ENCODE assay signal across 16 cellular contexts in the genomic region with DNA sequence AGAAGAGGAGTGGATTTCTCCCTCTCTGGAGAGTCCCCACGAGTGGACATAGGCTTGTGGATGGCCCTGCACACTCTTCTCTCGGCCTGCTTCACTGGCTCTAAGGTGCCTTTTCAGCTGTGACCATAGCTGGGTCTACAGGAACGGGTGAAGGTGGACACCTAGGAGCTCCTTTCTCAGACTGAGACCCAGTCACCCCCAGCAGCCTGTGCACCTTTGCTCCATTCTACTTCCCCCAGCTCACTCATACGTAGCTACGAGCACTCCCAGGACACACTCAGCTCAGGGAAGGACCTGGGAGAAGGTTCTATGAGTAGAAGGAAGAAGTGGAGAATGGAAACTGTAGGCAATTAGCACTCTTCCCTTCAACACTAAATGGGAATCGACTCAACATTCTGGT.
DNase-seq lines count a peak whose midpoint lies in the region; ATAC-seq and TF ChIP-seq lines count a peak whose summit lies in the region.
"Had no signal": no experiment of that assay in that cellular context is flagged by ENCODE, and none has a peak within 500 bp of the region (broad histone marks: within the 10 kb centered on the region; RNA-seq: fewer than 3 reads in every experiment).

No MANE protein-coding gene starts in this region.

- peak; percentile 77 for DNase-seq in HT-29 (ENCODE audit: low spot score)
- DNase-seq in Panc1 (ENCODE audit: low read depth, low spot score): no peak
- no peak for DNase-seq in trophoblast cell
- peak; percentile 74 to 75 for DNase-seq in vagina (ENCODE audit: extremely low spot score in 2 of 2)
- DNase-seq in brain microvascular endothelial cell: no peak
- DNase-seq in central memory CD4-positive, alpha-beta T cell: no peak
- DNase-seq: AML-193; Caco-2; CD4-positive, alpha-beta T cell; GOT3; H7; HFFc6 had no signal

- peak overlapping the region; percentile 24 for H2BK120ac ChIP-seq in trophoblast cell (ENCODE audit: insufficient read depth, low read length, poor library complexity)

- H3K36me3 ChIP-seq in Panc1 (ENCODE audit: control insufficient read depth, insufficient read depth, low read length) (no peaks in the 10 kb centered on the region), trophoblast cell (ENCODE audit: control insufficient read depth in 1 of 2, insufficient read depth in 2 of 2, low read length in 2 of 2) (no peaks in the 10 kb centered on the region), vagina (no peaks in the 10 kb centered on the region), brain microvascular endothelial cell (replicated peaks) (no peaks in the 10 kb centered on the region)

- peak overlapping the region; percentile 98 for H2AK5ac ChIP-seq in trophoblast cell (ENCODE audit: low read length)

- no peak overlapping the region for H3K4me2 ChIP-seq in trophoblast cell (ENCODE audit: low read length)

- peaks cover 39% of the 10 kb centered on the region for H3K4me1 ChIP-seq in Panc1 (ENCODE audit: control insufficient read depth, insufficient read depth, low read length)
- peaks cover 7% of the 10 kb centered on the region in 2 experiments for H3K4me1 ChIP-seq in trophoblast cell (ENCODE audit: control insufficient read depth in 1 of 2, insufficient read depth in 2 of 2, low read length in 2 of 2)
- H3K4me1 ChIP-seq in vagina: peaks cover 59% of the 10 kb centered on the region

- H4K8ac ChIP-seq in trophoblast cell (ENCODE audit: low read depth, low read length): no peak overlapping the region

- in situ Hi-C loops in Panc1 (cut with HindIII; ENCODE audit: low pct_unique_long_range_greater_than_20kb, low sequenced_read_pairs) (no loop called here), brain microvascular endothelial cell (cut with HindIII; ENCODE audit: low pct_ligation_motif_present, low sequenced_read_pairs) (no loop called here)

- H3K27ac ChIP-seq in Panc1 (ENCODE audit: low read length): peak overlapping the region; percentile 96
- no peak overlapping the region for H3K27ac ChIP-seq in trophoblast cell (ENCODE audit: low read depth, low read length)
- peak overlapping the region; percentile 69 for H3K27ac ChIP-seq in vagina
- H3K27ac ChIP-seq in brain microvascular endothelial cell: no peak overlapping the region
- H3K27ac ChIP-seq: C4-2B had no signal

- H3K14ac ChIP-seq in trophoblast cell (ENCODE audit: low read length): no peak overlapping the region

- TF ChIP-seq CTCF in Panc1 (IDR thresholded peaks at IDR 0.05): no peak
- TF ChIP-seq CTCF in vagina (IDR thresholded peaks at IDR 0.05): no peak
- no peak for TF ChIP-seq CTCF in brain microvascular endothelial cell (IDR thresholded peaks at IDR 0.05; ENCODE audit: low read depth, low read length, missing control alignments)

- H3K23ac ChIP-seq in trophoblast cell (ENCODE audit: low read length): no peak overlapping the region

- H3K4me3 ChIP-seq in Panc1 (ENCODE audit: low read depth in 2 of 2, low read length in 2 of 2): no peak overlapping the region
- no peak overlapping the region for H3K4me3 ChIP-seq in trophoblast cell (ENCODE audit: low read depth, low read length)
- no peak overlapping the region for H3K4me3 ChIP-seq in vagina
- no peak overlapping the region for H3K4me3 ChIP-seq in brain microvascular endothelial cell (ENCODE audit: low read depth, low read length)

- intact Hi-C loops in Panc1 (cut with micrococcal nuclease; ENCODE audit: unreplicated experiment): loop anchor here (10.0 kb wide), 1 partner anchor 102 kb away; no protein-coding TSS in a partner anchor
- intact Hi-C loops in vagina (cut with DNase I): no loop called here

- H2AFZ ChIP-seq in trophoblast cell (ENCODE audit: insufficient read depth, low read length, poor library complexity): no peak overlapping the region

- peak overlapping the region; percentile 50 for H2BK12ac ChIP-seq in trophoblast cell (ENCODE audit: low read length)

- TF ChIP-seq POLR2A in vagina (IDR thresholded peaks at IDR 0.05): no peak

- H3K9me3 ChIP-seq in Panc1 (ENCODE audit: control insufficient read depth, insufficient read depth, low read depth, low read length) (no peaks in the 10 kb centered on the region; the same call in 1 of the 2 replicates), trophoblast cell (ENCODE audit: insufficient read depth, low read depth, low read length) (no peaks in the 10 kb centered on the region), vagina (no peaks in the 10 kb centered on the region)
- H3K9me3 ChIP-seq: Caco-2 had no signal

- CTCF ChIA-PET in Panc1 (lab: Charles Lee): no interaction called here

- peak overlapping the region; percentile 18 for H3K18ac ChIP-seq in trophoblast cell (ENCODE audit: low read length)

- H3K79me2 ChIP-seq in trophoblast cell (ENCODE audit: control insufficient read depth, insufficient read depth, low read length, poor library complexity): no peaks in the 10 kb centered on the region

- WGBS in trophoblast cell (ENCODE audit: extremely low coverage, insufficient coverage, insufficient read length): no CpG with 5 or more reads among the region's 6 CpGs

- ATAC-seq in Panc1 (peak; percentile 22; the same call in 1 of the 2 replicates), GM18868 (IDR thresholded peaks at IDR 0.05; ENCODE audit: unreplicated experiment) (no peak)
- ATAC-seq: HCT116, HepG2 had no signal

- POLR2A ChIA-PET in Panc1 (lab: Charles Lee): interaction anchor here (0.6 kb wide), 1 partner anchor 279 kb away, joined by 7 read pairs; no protein-coding TSS in a partner anchor

- H3K79me1 ChIP-seq in trophoblast cell (ENCODE audit: low read length): peaks cover 6% of the 10 kb centered on the region

- H4K91ac ChIP-seq in trophoblast cell (ENCODE audit: low read depth, low read length): peak overlapping the region; percentile 60

- H3K4ac ChIP-seq in trophoblast cell (ENCODE audit: low read depth, low read length): no peak overlapping the region

- no peak overlapping the region for H2BK5ac ChIP-seq in trophoblast cell (ENCODE audit: low read depth, low read length, poor library complexity)

- no peak overlapping the region for H3K9ac ChIP-seq in trophoblast cell (ENCODE audit: low read length)

- H3K27me3 ChIP-seq in Panc1 (ENCODE audit: control insufficient read depth, insufficient read depth, low read length) (no peaks in the 10 kb centered on the region), trophoblast cell (ENCODE audit: insufficient read depth, low read length) (no peaks in the 10 kb centered on the region), vagina (no peaks in the 10 kb centered on the region), brain microvascular endothelial cell (replicated peaks) (no peaks in the 10 kb centered on the region)

- BruUV-seq in Panc1 (replicated peaks; lab: Mats Ljungman, UMichigan): no TSS peak

- H4K12ac ChIP-seq in trophoblast cell (ENCODE audit: low read depth, low read length): no peak overlapping the region

Comparison
In these comparisons a context has a peak if more than half of its experiments do, and no peak if none do; other contexts are left out.
1. DNase-seq: peak in HT-29 (single experiment) and vagina (2 of 2); none in Panc1 (single experiment), trophoblast cell (0 of 2), brain microvascular endothelial cell (single experiment) and central memory CD4-positive, alpha-beta T cell (single experiment).
2. H3K27ac ChIP-seq: peak in Panc1 (single experiment) and vagina (single experiment); none in trophoblast cell (single experiment) and brain microvascular endothelial cell (single experiment).